15 cellular contexts compared by ENCODE assay signal in the genomic region with DNA sequence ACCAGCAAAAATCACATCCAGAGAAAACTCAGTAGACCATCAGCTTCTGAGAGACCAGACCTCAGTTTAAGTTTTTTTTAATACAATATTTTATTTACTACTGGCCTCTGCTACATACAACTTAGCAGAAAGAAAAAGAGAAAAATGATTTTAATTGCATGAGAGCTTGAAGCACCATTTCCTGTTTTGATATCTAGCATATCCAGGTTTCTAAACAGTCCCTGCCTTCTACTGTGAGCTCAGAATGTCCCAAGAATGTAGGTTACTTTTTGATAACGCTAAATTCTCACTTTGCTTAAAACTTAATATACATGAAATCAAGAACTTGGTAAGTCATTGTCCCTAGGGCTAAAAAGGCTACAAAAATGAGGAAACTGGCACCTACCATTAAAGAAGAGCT. TPM values are rescaled to one million over a fixed set of nuclear protein-coding genes. Genes with fewer than 3 reads are reported as not detected.
DNase-seq lines count a peak whose midpoint lies in the region; ATAC-seq, FAIRE-seq and TF ChIP-seq lines count a peak whose summit lies in the region.
"Had no signal": no experiment of that assay in that cellular context is flagged by ENCODE, and none has a peak within 500 bp of the region (broad histone marks: within the 10 kb centered on the region; RNA-seq: fewer than 3 reads in every experiment).

No MANE protein-coding gene starts in this region.

- no peak for TF ChIP-seq CTCF in natural killer cell (IDR thresholded peaks at IDR 0.05)
- no peak for TF ChIP-seq CTCF in left lung (IDR thresholded peaks at IDR 0.05)

- POLR2A ChIA-PET in activated CD4-positive, alpha-beta T cell treated with anti-CD3 and anti-CD28 coated beads, Interleukin-2, amount 10 ng/mL, durations not matched to agents 7 days and 5 days (lab: Charles Lee) = no interaction called here

- H3K4me3 ChIP-seq in left lung = no peak overlapping the region
- H3K4me3 ChIP-seq: A549, suprapubic skin had no signal

- CTCF ChIA-PET in activated CD4-positive, alpha-beta T cell treated with anti-CD3 and anti-CD28 coated beads, Interleukin-2, amount 10 ng/mL, durations not matched to agents 7 days and 5 days (lab: Charles Lee) = interaction anchor here (0.8 to 3.3 kb wide), 2 partner anchors 10 to 14 kb away, joined by 3 to 12 read pairs; no protein-coding TSS in a partner anchor

- FAIRE-seq in GM19239 (lab: Jason Lieb, UNC) = no peak
- FAIRE-seq: A549, H54 had no signal

- peaks cover 83% of the 10 kb centered on the region for H3K4me1 Mint-ChIP-seq in activated CD4-positive, alpha-beta T cell treated with anti-CD3 and anti-CD28 coated beads, Interleukin-2, amount 10 ng/mL, durations not matched to agents 7 days and 5 days
- peaks cover 57% of the 10 kb centered on the region for H3K4me1 Mint-ChIP-seq in activated T-helper 2 cell treated with anti-CD3 and anti-CD28 coated beads, Interferon-gamma antibody, Interleukin-2, Interleukin-4, amounts not matched to agents 10 μg/mL and 5 μg/mL and 100 μg/mL, durations not matched to agents 14 hours and 24 hours and 36 hours (ENCODE audit: low read depth)
- peaks cover 61 to 73% of the 10 kb centered on the region in 2 donors for H3K4me1 Mint-ChIP-seq in natural killer cell

- peaks cover 13% of the 10 kb centered on the region for H3K9me3 Mint-ChIP-seq in activated CD4-positive, alpha-beta T cell treated with anti-CD3 and anti-CD28 coated beads, Interleukin-2, amount 10 ng/mL, durations not matched to agents 7 days and 5 days
- H3K9me3 Mint-ChIP-seq in activated T-helper 2 cell treated with anti-CD3 and anti-CD28 coated beads, Interferon-gamma antibody, Interleukin-2, Interleukin-4, amounts not matched to agents 10 μg/mL and 5 μg/mL and 100 μg/mL, durations not matched to agents 14 hours and 24 hours and 36 hours = peaks cover 6% of the 10 kb centered on the region
- no peaks in the 10 kb centered on the region for H3K9me3 Mint-ChIP-seq in natural killer cell

- H3K36me3 ChIP-seq in left lung = no peaks in the 10 kb centered on the region
- H3K36me3 ChIP-seq: suprapubic skin had no signal

- no peaks in the 10 kb centered on the region for H3K27me3 ChIP-seq in left lung
- H3K27me3 ChIP-seq: suprapubic skin had no signal

- peak overlapping the region; percentile 68 for H3K4me3 Mint-ChIP-seq in activated CD4-positive, alpha-beta T cell treated with anti-CD3 and anti-CD28 coated beads, Interleukin-2, amount 10 ng/mL, durations not matched to agents 7 days and 5 days
- H3K4me3 Mint-ChIP-seq in activated T-helper 2 cell treated with anti-CD3 and anti-CD28 coated beads, Interferon-gamma antibody, Interleukin-2, Interleukin-4, amounts not matched to agents 10 μg/mL and 5 μg/mL and 100 μg/mL, durations not matched to agents 14 hours and 24 hours and 36 hours (ENCODE audit: low read depth) = peak overlapping the region; percentile 73
- peak overlapping the region; percentile 22 for H3K4me3 Mint-ChIP-seq in natural killer cell

- peak overlapping the region; percentile 97 for H3K27ac Mint-ChIP-seq in activated CD4-positive, alpha-beta T cell treated with anti-CD3 and anti-CD28 coated beads, Interleukin-2, amount 10 ng/mL, durations not matched to agents 7 days and 5 days
- peak overlapping the region; percentile 89 for H3K27ac Mint-ChIP-seq in activated T-helper 2 cell treated with anti-CD3 and anti-CD28 coated beads, Interferon-gamma antibody, Interleukin-2, Interleukin-4, amounts not matched to agents 10 μg/mL and 5 μg/mL and 100 μg/mL, durations not matched to agents 14 hours and 24 hours and 36 hours
- peak overlapping the region; percentile 58 to 71 for H3K27ac Mint-ChIP-seq in natural killer cell

- H3K27ac ChIP-seq in left lung = peak overlapping the region in 1 of 2 donors; percentile 53
- H3K27ac ChIP-seq: A549, parathyroid adenoma, suprapubic skin had no signal

- no peak for ATAC-seq in natural killer cell
- no peak for ATAC-seq in left lung
- ATAC-seq: A549 had no signal

- H3K36me3 Mint-ChIP-seq in activated CD4-positive, alpha-beta T cell treated with anti-CD3 and anti-CD28 coated beads, Interleukin-2, amount 10 ng/mL, durations not matched to agents 7 days and 5 days (ENCODE audit: low read depth) = peaks cover 59% of the 10 kb centered on the region
- H3K36me3 Mint-ChIP-seq in activated T-helper 2 cell treated with anti-CD3 and anti-CD28 coated beads, Interferon-gamma antibody, Interleukin-2, Interleukin-4, amounts not matched to agents 10 μg/mL and 5 μg/mL and 100 μg/mL, durations not matched to agents 14 hours and 24 hours and 36 hours (ENCODE audit: low read depth) = peaks cover 50% of the 10 kb centered on the region
- H3K36me3 Mint-ChIP-seq in natural killer cell = no peaks in the 10 kb centered on the region

- H3K9me3 ChIP-seq in left lung = no peaks in the 10 kb centered on the region
- H3K9me3 ChIP-seq: A549, suprapubic skin had no signal

- DNase-seq in activated CD4-positive, alpha-beta T cell treated with anti-CD3 and anti-CD28 coated beads, Interleukin-2, amount 10 ng/mL, durations not matched to agents 7 days and 5 days = no peak
- DNase-seq in activated CD4-positive, alpha-beta T cell treated with anti-CD3 and anti-CD28 coated beads, Interleukin-2, amount 50 U/mL, for 48 hours = no peak
- DNase-seq in MV-4-11 (lab: John Stamatoyannopoulos, UW) = peak; percentile 41
- no peak for DNase-seq in activated T-helper 2 cell treated with anti-CD3 and anti-CD28 coated beads, Interferon-gamma antibody, Interleukin-2, Interleukin-4, amounts not matched to agents 10 μg/mL and 5 μg/mL and 100 μg/mL, durations not matched to agents 14 hours and 24 hours and 36 hours (ENCODE audit: low spot score)
- DNase-seq in natural killer cell = no peak
- no peak for DNase-seq in GM19239 (ENCODE audit: insufficient read length, low spot score)
- no peak for DNase-seq in left lung
- DNase-seq in mesenteric fat pad (ENCODE audit: low spot score) = no peak
- DNase-seq: foreskin melanocyte, NCI-H2029 treated with DMSO at 0.1 percent for 48 hours, NCI-H82 had no signal

- intact Hi-C loops in activated T-helper 2 cell treated with anti-CD3 and anti-CD28 coated beads, Interferon-gamma antibody, Interleukin-2, Interleukin-4, amounts not matched to agents 10 μg/mL and 5 μg/mL and 100 μg/mL, durations not matched to agents 14 hours and 24 hours and 36 hours (cut with micrococcal nuclease) = no loop called here
- intact Hi-C loops in natural killer cell (cut with micrococcal nuclease) = loop anchor here (10.0 kb wide), 1 partner anchor 158 kb away; a partner anchor contains a TSS
- intact Hi-C loops in left lung (cut with DNase I) = no loop called here

- peaks cover 38 to 57% of the 10 kb centered on the region in 2 donors for H3K4me1 ChIP-seq in left lung
- H3K4me1 ChIP-seq: A549, parathyroid adenoma had no signal

- H3K27me3 Mint-ChIP-seq in activated CD4-positive, alpha-beta T cell treated with anti-CD3 and anti-CD28 coated beads, Interleukin-2, amount 10 ng/mL, durations not matched to agents 7 days and 5 days = no peaks in the 10 kb centered on the region
- no peaks in the 10 kb centered on the region for H3K27me3 Mint-ChIP-seq in activated T-helper 2 cell treated with anti-CD3 and anti-CD28 coated beads, Interferon-gamma antibody, Interleukin-2, Interleukin-4, amounts not matched to agents 10 μg/mL and 5 μg/mL and 100 μg/mL, durations not matched to agents 14 hours and 24 hours and 36 hours (ENCODE audit: low read depth)
- no peaks in the 10 kb centered on the region for H3K27me3 Mint-ChIP-seq in natural killer cell (ENCODE audit: low read depth in 2 of 2)

RNA-seq across cellular contexts. Expression of a gene that starts 7.1 kb away (rescaled TPM):
- 10 to 100 TPM; 46.2 to 51.6 TPM for total RNA-seq in activated CD4-positive, alpha-beta T cell treated with anti-CD3 and anti-CD28 coated beads, Interleukin-2, amount 10 ng/mL, durations not matched to agents 7 days and 5 days
- 41.8 and 43.8 TPM in 2 replicates for total RNA-seq in activated T-helper 2 cell treated with anti-CD3 and anti-CD28 coated beads, Interferon-gamma antibody, Interleukin-2, Interleukin-4, amounts not matched to agents 10 μg/mL and 5 μg/mL and 100 μg/mL, durations not matched to agents 14 hours and 24 hours and 36 hours
- total RNA-seq in natural killer cell = 10 to 100 TPM; 52.5 to 61.8 (median 55.2) TPM
- total RNA-seq in left lung = 10 to 100 TPM; 59.8 to 99.1 TPM
- total RNA-seq in mesenteric fat pad = 24.4 TPM

Comparison
In these comparisons a context has a peak if more than half of its experiments do, and no peak if none do; other contexts are left out.
1. H3K4me3 Mint-ChIP-seq: peak in every context shown above with its lines; median percentile 73 in activated T-helper 2 cell treated with anti-CD3 and anti-CD28 coated beads, Interferon-gamma antibody, Interleukin-2, Interleukin-4, amounts not matched to agents 10 μg/mL and 5 μg/mL and 100 μg/mL, durations not matched to agents 14 hours and 24 hours and 36 hours; 68 in activated CD4-positive, alpha-beta T cell treated with anti-CD3 and anti-CD28 coated beads, Interleukin-2, amount 10 ng/mL, durations not matched to agents 7 days and 5 days; 22 in natural killer cell.